15 cellular contexts compared by ENCODE assay signal in genomic region chr14:97251423-97252155, GRCh38.
DNase-seq lines count a peak whose midpoint lies in the region; ATAC-seq, FAIRE-seq and TF ChIP-seq lines count a peak whose summit lies in the region.
"Had no signal": no experiment of that assay in that cellular context is flagged by ENCODE, and none has a peak within 500 bp of the region (broad histone marks: within the 10 kb centered on the region; RNA-seq: fewer than 3 reads in every experiment).

No MANE protein-coding gene starts in this region.

- H3K4me1 ChIP-seq in H1 (replicated peaks in 1 of 4; ENCODE audit: control insufficient read depth in 3 of 4, insufficient read depth in 4 of 4, low read length in 3 of 4) (no peaks in the 10 kb centered on the region), upper lobe of right lung (no peaks in the 10 kb centered on the region)

- 72% methylated on average over 9 of the region's 9 CpGs; no CpG with 5 or more reads in 1 of the 2 experiments for WGBS in H1 (ENCODE audit: extremely low coverage in 1 of 2, insufficient coverage in 1 of 2, insufficient read length in 1 of 2, insufficient replicate concordance in 2 of 2, low coverage in 1 of 2, low lambda C conversion rate in 2 of 2, missing lambda C conversion rate in 1 of 2), 2 experiments

- H3K4me2 ChIP-seq in H1 (ENCODE audit: insufficient read depth in 1 of 2, low read depth in 2 of 2, low read length in 2 of 2) = no peak overlapping the region
- H3K4me2 ChIP-seq: hepatocyte, smooth muscle cell had no signal

- H3K27me3 ChIP-seq in H7 (ENCODE audit: control insufficient read depth, insufficient read depth, low read length) (no peaks in the 10 kb centered on the region), H1 (replicated peaks in 1 of 4; ENCODE audit: control insufficient read depth in 3 of 4, extremely low read depth in 1 of 4, insufficient read depth in 3 of 4, low read length in 3 of 4) (no peaks in the 10 kb centered on the region), dorsolateral prefrontal cortex (peaks cover 0 to 18% (median 0%) of the 10 kb centered on the region in 45 donors), upper lobe of right lung (no peaks in the 10 kb centered on the region)
- H3K27me3 ChIP-seq: hepatocyte had no signal

- no peaks in the 10 kb centered on the region for H3K79me1 ChIP-seq in H1 (ENCODE audit: low read depth, low read length)

- no peak overlapping the region for H3K23ac ChIP-seq in H1 (ENCODE audit: insufficient read length)

- H3K27ac ChIP-seq in H1 (ENCODE audit: low read depth, low read length) (no peak overlapping the region), dorsolateral prefrontal cortex (no peak overlapping the region), upper lobe of right lung (no peak overlapping the region)
- H3K27ac ChIP-seq: hepatocyte had no signal

- no peak overlapping the region for H4K8ac ChIP-seq in H1 (ENCODE audit: extremely low read depth, insufficient read depth, low read length)

- no peaks in the 10 kb centered on the region for H4K20me1 ChIP-seq in H1 (replicated peaks in 1 of 2; ENCODE audit: control insufficient read depth in 1 of 2, insufficient read depth in 2 of 2, low read length in 2 of 2)

- DNase-seq in ELF-1 (ENCODE audit: low read depth, low spot score) (peak; percentile 36), H7 (peak; percentile 65), NOMO-1 treated with dmso at 0.1 percent for 144 hours (lab: John Stamatoyannopoulos, UW; ENCODE audit: unreplicated experiment) (peak; percentile 3), H1 (ENCODE audit: low read depth in 1 of 2, low spot score in 2 of 2) (peak; percentile 13 to 49), dorsolateral prefrontal cortex (no peak), upper lobe of right lung (no peak), amniotic stem cell (lab: John Stamatoyannopoulos, UW) (no peak), NCI-H2081 (lab: John Stamatoyannopoulos, UW) (no peak)
- DNase-seq: activated CD8-positive, alpha-beta memory T cell treated with anti-CD3 and anti-CD28 coated beads for 24 hours; erythroblast; mammary epithelial cell; NCI-H2171; substantia nigra had no signal

- H2BK12ac ChIP-seq in H1 (ENCODE audit: low read depth, low read length) = no peak overlapping the region

- H3K79me2 ChIP-seq in H1 (ENCODE audit: control insufficient read depth in 1 of 2, insufficient read depth in 2 of 2, low read length in 2 of 2) = no peaks in the 10 kb centered on the region
- H3K79me2 ChIP-seq: hepatocyte had no signal

- POLR2A ChIA-PET in H1 (lab: Charles Lee; ENCODE audit: partially characterized antibody) = interaction anchor here (0.8 kb wide), 1 partner anchor 238 kb away, joined by 5 read pairs; no protein-coding TSS in a partner anchor

- TF ChIP-seq POLR2A in H1 (IDR thresholded peaks at IDR 0.05; ENCODE audit: control extremely low read depth in 1 of 2, low read depth in 2 of 2, low read length in 2 of 2) = no peak

- no peak for FAIRE-seq in H1 (lab: Jason Lieb, UNC)

- CTCF ChIA-PET in H1 (lab: Charles Lee; ENCODE audit: partially characterized antibody) = interaction anchor here (0.7 to 3.7 kb wide), 14 partner anchors 14 to 519 kb away, joined by 3 to 12 read pairs (median 3); no protein-coding TSS in a partner anchor

- no peaks in the 10 kb centered on the region for H3K23me2 ChIP-seq in H1 (ENCODE audit: low read depth, low read length)

- H3K9me3 ChIP-seq in H1 (ENCODE audit: insufficient read depth in 2 of 2, low read depth in 1 of 2, low read length in 1 of 2) = no peaks in the 10 kb centered on the region
- H3K9me3 ChIP-seq in upper lobe of right lung = no peaks in the 10 kb centered on the region

- no peak overlapping the region for H2BK20ac ChIP-seq in H1 (ENCODE audit: low read length)

- H3K4me3 ChIP-seq in H7 (ENCODE audit: insufficient read depth, low read depth, low read length) (no peak overlapping the region), H1 (ENCODE audit: extremely low read depth in 1 of 4, insufficient read depth in 2 of 4, low read depth in 3 of 4, low read length in 4 of 4) (no peak overlapping the region), dorsolateral prefrontal cortex (no peak overlapping the region), upper lobe of right lung (no peak overlapping the region)
- H3K4me3 ChIP-seq: hepatocyte, smooth muscle cell had no signal

- H3K9ac ChIP-seq in H1 (replicated peaks in 1 of 4; ENCODE audit: extremely low read depth in 1 of 4, low read depth in 3 of 4, low read length in 3 of 4) = no peak overlapping the region; a peak in 1 of 7 replicates

- no peak overlapping the region for H4K5ac ChIP-seq in H1 (ENCODE audit: insufficient read length, low read depth, low read length)

- no peak for TF ChIP-seq EP300 in H1 (IDR thresholded peaks at IDR 0.05; ENCODE audit: borderline replicate concordance in 1 of 2, low read depth in 2 of 2, low read length in 2 of 2)

- no peaks in the 10 kb centered on the region for H3K36me3 ChIP-seq in H7 (replicated peaks; ENCODE audit: control insufficient read depth, insufficient read depth, low read length)
- H3K36me3 ChIP-seq in H1 (ENCODE audit: control insufficient read depth in 2 of 4, insufficient read depth in 4 of 4, low read length in 3 of 4) = no peaks in the 10 kb centered on the region
- H3K36me3 ChIP-seq in upper lobe of right lung = no peaks in the 10 kb centered on the region

- H3K18ac ChIP-seq in H1 (ENCODE audit: extremely low read depth, low read length) = no peak overlapping the region

- ATAC-seq in upper lobe of right lung = no peak

- H3K56ac ChIP-seq in H1 (replicated peaks; ENCODE audit: insufficient read length, low read depth, low read length) = no peak overlapping the region

- no peak overlapping the region for H2AK5ac ChIP-seq in H1 (ENCODE audit: low read depth, low read length)

- peak; percentile 59 to 66 for TF ChIP-seq RAD21 in H1 (IDR thresholded peaks at IDR 0.05 in 1 of 2, conservative IDR thresholded peaks at IDR 0.05 in 1 of 2; ENCODE audit: low read depth in 2 of 2, low read length in 2 of 2)

- TF ChIP-seq CTCF in H1 (IDR thresholded peaks at IDR 0.05; ENCODE audit: control extremely low read depth in 1 of 3, insufficient read depth in 1 of 3, low read depth in 1 of 3, low read length in 3 of 3) (peak; percentile 40 to 57 (median 53)), dorsolateral prefrontal cortex (IDR thresholded peaks at IDR 0.05 in 54 of 56, conservative IDR thresholded peaks at IDR 0.05 in 2 of 56; ENCODE audit: low read depth in 1 of 56, partially characterized antibody in 56 of 56) (no peak), upper lobe of right lung (IDR thresholded peaks at IDR 0.05) (no peak)

- no peak overlapping the region for H2BK15ac ChIP-seq in H1 (ENCODE audit: low read length)

- no peak overlapping the region for H2AFZ ChIP-seq in H1 (ENCODE audit: low read length)
- H2AFZ ChIP-seq: hepatocyte had no signal

- intact Hi-C loops in dorsolateral prefrontal cortex (cut with DNase I) (no loop called here), upper lobe of right lung (cut with DNase I) (no loop called here)

- H3K14ac ChIP-seq in H1 (ENCODE audit: insufficient read length) = no peak overlapping the region

- H4K91ac ChIP-seq in H1 (replicated peaks; ENCODE audit: insufficient read length, low read length) = no peak overlapping the region

- no peak overlapping the region for H2BK5ac ChIP-seq in H1 (ENCODE audit: low read depth, low read length)

- no peak overlapping the region for H3K4ac ChIP-seq in H1 (replicated peaks; ENCODE audit: insufficient read length, low read depth, low read length)

- no peak overlapping the region for H2BK120ac ChIP-seq in H1 (replicated peaks; ENCODE audit: low read depth, low read length)

TF ChIP-seq in H1, 55 proteins besides CTCF, POLR2A, EP300 and RAD21:
- TF ChIP-seq MAX (IDR thresholded peaks at IDR 0.05) (no peak), YY1 (IDR thresholded peaks at IDR 0.05; ENCODE audit: low read depth, low read length) (no peak), RXRA (IDR thresholded peaks at IDR 0.05; ENCODE audit: insufficient read depth, low read depth, low read length) (no peak), E2F6 (IDR thresholded peaks at IDR 0.05) (no peak), CBX8 (IDR thresholded peaks at IDR 0.05; ENCODE audit: borderline replicate concordance, low read depth, low read length) (no peak), FOSL1 (IDR thresholded peaks at IDR 0.05; ENCODE audit: insufficient read depth, low read depth, low read length) (no peak), SIN3A (conservative IDR thresholded peaks at IDR 0.05 in 1 of 2, IDR thresholded peaks at IDR 0.05 in 1 of 2; ENCODE audit: low read depth in 1 of 2, low read length in 2 of 2) (no peak), NRF1 (IDR thresholded peaks at IDR 0.05; ENCODE audit: low read depth, low read length) (no peak), JUN (IDR thresholded peaks at IDR 0.05; ENCODE audit: low read depth, low read length) (no peak)

Comparison
In these comparisons a context has a peak if more than half of its experiments do, and no peak if none do; other contexts are left out.
1. DNase-seq: peak in ELF-1 (single experiment), H7 (single experiment), NOMO-1 treated with dmso at 0.1 percent for 144 hours (single experiment) and H1 (2 of 2); none in dorsolateral prefrontal cortex (0 of 10), upper lobe of right lung (single experiment), amniotic stem cell (single experiment) and NCI-H2081 (0 of 2).
2. CTCF ChIP-seq: peak in H1 (3 of 3); none in dorsolateral prefrontal cortex (0 of 56) and upper lobe of right lung (single experiment).